Comparison of ENCODE assay signal across 7 cellular contexts in the genomic region with DNA sequence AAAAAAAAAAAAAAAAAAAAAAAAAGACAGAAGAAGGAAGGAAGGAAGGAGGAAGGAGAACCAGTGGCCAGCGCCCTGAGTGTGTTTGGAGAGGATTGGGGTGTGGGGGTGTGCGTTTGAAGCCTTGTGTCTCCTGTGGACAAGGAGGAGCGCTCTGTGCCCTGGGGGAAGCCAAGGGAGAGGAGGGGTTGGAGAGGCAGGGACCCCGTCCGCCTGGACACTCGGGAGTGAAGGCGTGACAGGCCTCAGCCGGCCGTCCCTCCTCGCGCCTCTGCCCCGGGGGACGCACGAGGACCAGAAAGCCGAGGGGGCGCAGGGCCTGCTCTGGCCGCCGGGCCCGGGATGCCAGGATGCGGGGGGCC. TPM values are rescaled to one million over a fixed set of nuclear protein-coding genes. Genes with fewer than 3 reads are reported as not detected.
DNase-seq lines count a peak whose midpoint lies in the region; ATAC-seq and TF ChIP-seq lines count a peak whose summit lies in the region.

No MANE protein-coding gene starts in this region.

- H3K27ac ChIP-seq in fibroblast of lung (ENCODE audit: insufficient read depth, low read length) (no peak overlapping the region), psoas muscle (peak overlapping the region; percentile 84)

- 21 to 54% (median 38%) methylated on average over 5 to 20 of the region's 20 CpGs for WGBS in psoas muscle, 3 donors

- H4K20me1 ChIP-seq in fibroblast of lung (ENCODE audit: control insufficient read depth, extremely low read depth, insufficient read depth, low read length): no peaks in the 10 kb centered on the region

- H3K4me2 ChIP-seq in fibroblast of lung (ENCODE audit: extremely low read depth, insufficient read depth, low read length): peak overlapping the region; percentile 56

- peak; percentile 8 for ATAC-seq in GM21529 (IDR thresholded peaks at IDR 0.05; ENCODE audit: unreplicated experiment)
- ATAC-seq in psoas muscle: peak in 3 of 4 donors; percentile 2 to 38 (median 21)
- no peak for ATAC-seq in GM18868 (IDR thresholded peaks at IDR 0.05; ENCODE audit: unreplicated experiment)

- no peak overlapping the region for H3K9ac ChIP-seq in fibroblast of lung (ENCODE audit: insufficient read depth, low read length)

- peaks cover 2% of the 10 kb centered on the region for H3K4me1 ChIP-seq in fibroblast of lung (ENCODE audit: control insufficient read depth, extremely low read depth, insufficient read depth, low read length)
- H3K4me1 ChIP-seq in psoas muscle: peaks cover 3% of the 10 kb centered on the region

- peak; percentile 27 for DNase-seq in NOMO-1 treated with DMSO at 0.1 percent for 48 hours (lab: John Stamatoyannopoulos, UW; ENCODE audit: unreplicated experiment)
- no peak for DNase-seq in fibroblast of lung (ENCODE audit: low read depth in 2 of 2)
- DNase-seq in psoas muscle: peak in 1 of 2 donors; percentile 60
- no peak for DNase-seq in AG08396 (ENCODE audit: low spot score)
- no peak for DNase-seq in stimulated activated CD4-positive, alpha-beta T cell treated with anti-CD3 and anti-CD28 coated beads, Interleukin-4, amount 100 ng/mL, for 4 hours

- H2AFZ ChIP-seq in fibroblast of lung (ENCODE audit: low read length): peak overlapping the region; percentile 78

- H3K4me3 ChIP-seq in fibroblast of lung (replicated peaks in 1 of 4; ENCODE audit: control extremely low read depth in 1 of 4, insufficient read depth in 1 of 4, low read depth in 3 of 4, low read length in 4 of 4) (peak overlapping the region in 3 of 4 experiments; percentile 8 to 37 (median 9)), psoas muscle (peak overlapping the region; percentile 82)

- H3K79me2 ChIP-seq in fibroblast of lung (ENCODE audit: control insufficient read depth, insufficient read depth, low read length): no peaks in the 10 kb centered on the region

- no peak for TF ChIP-seq CTCF in fibroblast of lung (conservative IDR thresholded peaks at IDR 0.05 in 1 of 2, IDR thresholded peaks at IDR 0.05 in 1 of 2; ENCODE audit: low read depth in 1 of 2, low read length in 2 of 2)
- TF ChIP-seq CTCF in psoas muscle (IDR thresholded peaks at IDR 0.05): no peak

- H3K36me3 ChIP-seq in fibroblast of lung (ENCODE audit: control insufficient read depth, insufficient read depth, low read length) (no peaks in the 10 kb centered on the region), psoas muscle (ENCODE audit: insufficient read depth in 1 of 2, low read depth in 1 of 2) (no peaks in the 10 kb centered on the region)

- H3K9me3 ChIP-seq in fibroblast of lung (ENCODE audit: control insufficient read depth, insufficient read depth, low read depth, low read length) (no peaks in the 10 kb centered on the region), psoas muscle (no peaks in the 10 kb centered on the region)

- H3K27me3 ChIP-seq in fibroblast of lung (ENCODE audit: control insufficient read depth, insufficient read depth, low read length) (peaks cover 12% of the 10 kb centered on the region), psoas muscle (ENCODE audit: insufficient read depth in 3 of 3, low read length in 2 of 3) (no peaks in the 10 kb centered on the region)

- intact Hi-C loops in psoas muscle (cut with DNase I): loop anchor here (5.0 kb wide), 2 partner anchors 33 to 258 kb away; no protein-coding TSS in a partner anchor

RNA-seq across cellular contexts. Expression of a gene that starts 44.9 kb away (rescaled TPM):
- total RNA-seq in fibroblast of lung (8.0 and 15.2 TPM in 2 replicates), psoas muscle (10 to 100 TPM; 10.3 to 13.2 (median 11.5) TPM)
- polyA plus RNA-seq in fibroblast of lung (16.5 and 20.7 TPM in 2 replicates), psoas muscle (1 to 10 TPM; 3.3 to 9.2 (median 4.1) TPM)
- 17.3 and 17.4 TPM in 2 replicates for polyA plus RNA-seq in fibroblast of lung (2012)
- 12.3 and 14.1 TPM in 2 replicates for polyA minus RNA-seq in fibroblast of lung (ENCODE audit: low replicate concordance)
